In genomic region chr9:131396626-131397025, GRCh38 we compare ENCODE assay signal across 8 cellular contexts. TPM values are rescaled to one million over a fixed set of nuclear protein-coding genes. Genes with fewer than 3 reads are reported as not detected.
DNase-seq lines count a peak whose midpoint lies in the region; ATAC-seq and TF ChIP-seq lines count a peak whose summit lies in the region.

No MANE protein-coding gene starts in this region.

- DNase-seq in Peyer's patch, result no peak
- peak; percentile 21 to 41 for DNase-seq in erythroblast (lab: John Stamatoyannopoulos, UW)
- no peak for DNase-seq in psoas muscle
- no peak for DNase-seq in A172 (ENCODE audit: low spot score)
- no peak for DNase-seq in SHP77 treated with DMSO at 0.1 percent for 48 hours (lab: John Stamatoyannopoulos, UW)

- no peaks in the 10 kb centered on the region for H3K27me3 ChIP-seq in DOHH2 (ENCODE audit: control insufficient read depth, low read length)
- H3K27me3 ChIP-seq in Peyer's patch, result no peaks in the 10 kb centered on the region
- H3K27me3 ChIP-seq in psoas muscle (ENCODE audit: insufficient read depth in 3 of 3, low read length in 2 of 3), result no peaks in the 10 kb centered on the region

- H3F3A ChIP-seq in DOHH2 (ENCODE audit: control insufficient read depth, insufficient read depth), result peaks cover 33% of the 10 kb centered on the region

- H3K4me2 ChIP-seq in DOHH2 (ENCODE audit: low read length), result peak overlapping the region; percentile 91

- H3K4me1 ChIP-seq in DOHH2 (ENCODE audit: control insufficient read depth, low read length) (peaks cover 70% of the 10 kb centered on the region), Peyer's patch (peaks cover 0 to 56% (median 36%) of the 10 kb centered on the region in 4 donors), psoas muscle (peaks cover 73% of the 10 kb centered on the region)

- H3K36me3 ChIP-seq in DOHH2 (ENCODE audit: control insufficient read depth, low read length), result peaks cover 54% of the 10 kb centered on the region
- H3K36me3 ChIP-seq in Peyer's patch, result no peaks in the 10 kb centered on the region
- H3K36me3 ChIP-seq in psoas muscle (ENCODE audit: insufficient read depth in 1 of 2, low read depth in 1 of 2), result no peaks in the 10 kb centered on the region

- 39 to 48% (median 43%) methylated on average over 3 of the region's 3 CpGs for WGBS in psoas muscle, 3 donors

- ATAC-seq in psoas muscle (no peak), GM21723 (IDR thresholded peaks at IDR 0.05; ENCODE audit: unreplicated experiment) (no peak), GM21576 (IDR thresholded peaks at IDR 0.05; ENCODE audit: unreplicated experiment) (no peak)

- H4K20me1 ChIP-seq in DOHH2 (ENCODE audit: control insufficient read depth, insufficient read depth, low read depth, low read length), result peaks cover 49% of the 10 kb centered on the region

- H3K4me3 ChIP-seq in DOHH2 (ENCODE audit: low read length) (peak overlapping the region; percentile 81), Peyer's patch (peak overlapping the region in 3 of 4 donors; percentile 29 to 83 (median 79)), psoas muscle (peak overlapping the region; percentile 76)

- no peaks in the 10 kb centered on the region for H3K9me2 ChIP-seq in DOHH2 (replicated peaks; ENCODE audit: control insufficient read depth, low read length)

- no peak for TF ChIP-seq CTCF in DOHH2 (IDR thresholded peaks at IDR 0.05; ENCODE audit: low read depth, low read length, poor library complexity, severe bottlenecking)
- TF ChIP-seq CTCF in Peyer's patch (IDR thresholded peaks at IDR 0.05), result no peak
- TF ChIP-seq CTCF in psoas muscle (IDR thresholded peaks at IDR 0.05), result no peak

- H3K79me2 ChIP-seq in DOHH2 (ENCODE audit: control insufficient read depth, low read length), result peaks cover 73% of the 10 kb centered on the region

- H3K9me3 ChIP-seq in DOHH2 (ENCODE audit: control insufficient read depth, insufficient read depth, low read length) (no peaks in the 10 kb centered on the region), Peyer's patch (no peaks in the 10 kb centered on the region), psoas muscle (no peaks in the 10 kb centered on the region)

- intact Hi-C loops in psoas muscle (cut with DNase I), result no loop called here

- H3K27ac ChIP-seq in DOHH2 (ENCODE audit: low read depth, low read length) (peak overlapping the region; percentile 83), Peyer's patch (peak overlapping the region; percentile 19 to 98 (median 76)), psoas muscle (peak overlapping the region; percentile 95)

- no peak for TF ChIP-seq POLR2A in Peyer's patch (IDR thresholded peaks at IDR 0.05)
- no peak for TF ChIP-seq POLR2A in erythroblast (IDR thresholded peaks at IDR 0.05; ENCODE audit: low read length)

RNA-seq across cellular contexts. Expression of gene PRRC2B, which starts 2.7 kb away (rescaled TPM):
- total RNA-seq in Peyer's patch (100 to 1,000 TPM; 109 to 174 (median 149) TPM), psoas muscle (100 to 1,000 TPM in 1 of 4 donors, 10 to 100 TPM in 3; 63.6 to 114 (median 78.7) TPM)
- polyA plus RNA-seq in psoas muscle, result 10 to 100 TPM; 22.7 to 42.1 (median 27.5) TPM
- total RNA-seq in A172 (2014; rRNA removed; shearing (Covaris generic)), result 26.2 and 49.1 TPM in 2 replicates

Comparison
In these comparisons a context has a peak if more than half of its experiments do, and no peak if none do; other contexts are left out.
1. DNase-seq: peak in erythroblast (2 of 2); none in Peyer's patch (0 of 3), psoas muscle (0 of 2), A172 (single experiment) and SHP77 treated with DMSO at 0.1 percent for 48 hours (single experiment).
2. Peak in every context shown above with its lines, with median percentiles within 50 percentile points of each other: H3K27ac ChIP-seq and H3K4me3 ChIP-seq.